Comparison of ENCODE assay signal across 11 cellular contexts in genomic region chr11:102589047-102589459, GRCh38. TPM values are rescaled to one million over a fixed set of nuclear protein-coding genes. Genes with fewer than 3 reads are reported as not detected.
DNase-seq lines count a peak whose midpoint lies in the region; ATAC-seq and TF ChIP-seq lines count a peak whose summit lies in the region.
"Had no signal": no experiment of that assay in that cellular context is flagged by ENCODE, and none has a peak within 500 bp of the region (broad histone marks: within the 10 kb centered on the region; RNA-seq: fewer than 3 reads in every experiment).

No MANE protein-coding gene starts in this region.

- TF ChIP-seq CTCF in thyroid gland (IDR thresholded peaks at IDR 0.05) = no peak

- no peaks in the 10 kb centered on the region for H3K9me3 ChIP-seq in thyroid gland
- H3K9me3 ChIP-seq: right lobe of liver had no signal

- peak; percentile 55 for ATAC-seq in GM21786 (IDR thresholded peaks at IDR 0.05; ENCODE audit: unreplicated experiment)
- ATAC-seq in HG03571 (IDR thresholded peaks at IDR 0.05; ENCODE audit: unreplicated experiment) = peak; percentile 62
- ATAC-seq: right lobe of liver had no signal

- no peaks in the 10 kb centered on the region for H3K4me1 ChIP-seq in thyroid gland
- H3K4me1 ChIP-seq: right lobe of liver had no signal

- H3K27me3 ChIP-seq in thyroid gland = no peaks in the 10 kb centered on the region
- H3K27me3 ChIP-seq: right lobe of liver had no signal

- no peaks in the 10 kb centered on the region for H3K36me3 ChIP-seq in thyroid gland
- H3K36me3 ChIP-seq: right lobe of liver had no signal

- H3K4me3 ChIP-seq in thyroid gland (replicated peaks in 1 of 3) = no peak overlapping the region
- H3K4me3 ChIP-seq: right lobe of liver had no signal

- DNase-seq in activated CD4-positive, alpha-beta T cell treated with anti-CD3 and anti-CD28 coated beads, Interleukin-2, amount 50 U/mL, for 48 hours = peak; percentile 33 to 45
- DNase-seq in activated CD4-positive, alpha-beta T cell treated with anti-CD3 and anti-CD28 coated beads, Interleukin-2, amount 50 U/mL, for 4 hours = no peak
- DNase-seq in stimulated activated CD4-positive, alpha-beta T cell treated with anti-CD3 and anti-CD28 coated beads, Interleukin-4, amount 100 ng/mL, for 1 hour = peak; percentile 14
- DNase-seq in thyroid gland = no peak
- DNase-seq in cortex of kidney (lab: John Stamatoyannopoulos, UW) = no peak
- no peak for DNase-seq in NCI-H1930 (lab: John Stamatoyannopoulos, UW)
- DNase-seq: NCI-H2081 treated with DMSO at 0.1 percent for 48 hours, right lobe of liver had no signal

- WGBS in thyroid gland, 2 donors = 75 to 80% methylated on average over 2 of the region's 2 CpGs

- intact Hi-C loops in thyroid gland (cut with DNase I) = no loop called here

- H3K27ac ChIP-seq in thyroid gland = no peak overlapping the region
- H3K27ac ChIP-seq: right lobe of liver had no signal

- TF ChIP-seq POLR2A in thyroid gland (IDR thresholded peaks at IDR 0.05) = no peak

RNA-seq across cellular contexts. Expression of gene MMP20, which starts 36.1 kb away (rescaled TPM):
- not detected for total RNA-seq in thyroid gland
- total RNA-seq: right lobe of liver, ureter had no signal

RNA-seq across cellular contexts. Expression of gene MMP7, which starts 58.5 kb away (rescaled TPM):
- 1 to 10 TPM in 1 of 4 donors, not detected in 3; 1.2 TPM for total RNA-seq in thyroid gland

Comparison
In these comparisons a context has a peak if more than half of its experiments do, and no peak if none do; other contexts are left out.
1. DNase-seq: peak in activated CD4-positive, alpha-beta T cell treated with anti-CD3 and anti-CD28 coated beads, Interleukin-2, amount 50 U/mL, for 48 hours (2 of 2) and stimulated activated CD4-positive, alpha-beta T cell treated with anti-CD3 and anti-CD28 coated beads, Interleukin-4, amount 100 ng/mL, for 1 hour (single experiment); none in activated CD4-positive, alpha-beta T cell treated with anti-CD3 and anti-CD28 coated beads, Interleukin-2, amount 50 U/mL, for 4 hours (0 of 2), thyroid gland (0 of 2), cortex of kidney (single experiment) and NCI-H1930 (0 of 2).